21 cellular contexts compared by ENCODE assay signal in genomic region chr12:13597837-13598236, GRCh38.
DNase-seq lines count a peak whose midpoint lies in the region; ATAC-seq lines count a peak whose summit lies in the region.
"Had no signal": no experiment of that assay in that cellular context is flagged by ENCODE, and none has a peak within 500 bp of the region (broad histone marks: within the 10 kb centered on the region; RNA-seq: fewer than 3 reads in every experiment).

No MANE protein-coding gene starts in this region.

- H3K4ac ChIP-seq in mesendoderm (ENCODE audit: low read depth, low read length), result no peak overlapping the region

- DNase-seq in stimulated activated naive CD8-positive, alpha-beta T cell treated with anti-CD3 and anti-CD28 coated beads, Interleukin-15, Interleukin-2, amounts not matched to agents 100 U/mL and 50 U/mL, for 24 hours, result no peak
- no peak for DNase-seq in stimulated activated naive CD8-positive, alpha-beta T cell treated with anti-CD3 and anti-CD28 coated beads, Interleukin-15, amount 100 ng/mL, for 72 hours
- no peak for DNase-seq in mesendoderm
- DNase-seq in stimulated activated effector memory CD8-positive, alpha-beta T cell treated with anti-CD3 and anti-CD28 coated beads, Interleukin-12 subunit alpha, Interleukin-12 subunit beta, amount 100 ng/mL, for 72 hours (ENCODE audit: low spot score in 2 of 2), result no peak
- DNase-seq in NCI-H1436 (lab: John Stamatoyannopoulos, UW), result no peak
- DNase-seq: 8988T; ACHN; AML-193; BE2C; CD4-positive, alpha-beta T cell; CD8-positive, alpha-beta memory T cell; DMS 273 treated with DMSO at 0.1 percent for 48 hours; EL; GDM1 had no signal

- peaks cover 2% of the 10 kb centered on the region for H3K4me1 ChIP-seq in mesendoderm (ENCODE audit: control insufficient read depth, low read depth, low read length)
- H3K4me1 ChIP-seq: A549; BE2C; BLaER1 treated with 17β-estradiol and CSF1 and Interleukin-3, amounts not matched to agents 10 nM and 100 nM; HAP-1 had no signal

- no peak overlapping the region for H4K8ac ChIP-seq in mesendoderm (ENCODE audit: low read depth, low read length)

- no peak overlapping the region for H2BK15ac ChIP-seq in mesendoderm (replicated peaks; ENCODE audit: low read depth)

- H3K18ac ChIP-seq in mesendoderm (ENCODE audit: low read length), result no peak overlapping the region

- peak overlapping the region; percentile 13 for H2AK5ac ChIP-seq in mesendoderm (ENCODE audit: low read length)

- H3K36me3 Mint-ChIP-seq in stimulated activated effector memory CD8-positive, alpha-beta T cell treated with anti-CD3 and anti-CD28 coated beads, Interleukin-12 subunit alpha, Interleukin-12 subunit beta, amount 100 ng/mL, for 72 hours, result no peaks in the 10 kb centered on the region
- H3K36me3 Mint-ChIP-seq: CD14-positive monocyte; CD8-positive, alpha-beta memory T cell had no signal

- no peaks in the 10 kb centered on the region for H3K79me1 ChIP-seq in mesendoderm (ENCODE audit: low read length)

- no peak overlapping the region for H2BK5ac ChIP-seq in mesendoderm (ENCODE audit: low read length)

- peak; percentile 19 for ATAC-seq in stimulated activated naive CD8-positive, alpha-beta T cell treated with anti-CD3 and anti-CD28 coated beads, Interleukin-15, Interleukin-2, amounts not matched to agents 100 U/mL and 50 U/mL, for 24 hours
- no peak for ATAC-seq in stimulated activated naive CD8-positive, alpha-beta T cell treated with anti-CD3 and anti-CD28 coated beads, Interleukin-15, amount 100 ng/mL, for 72 hours
- ATAC-seq in stimulated activated effector memory CD8-positive, alpha-beta T cell treated with anti-CD3 and anti-CD28 coated beads, Interleukin-12 subunit alpha, Interleukin-12 subunit beta, amount 100 ng/mL, for 72 hours, result peak; percentile 14
- ATAC-seq in GM19463 (IDR thresholded peaks at IDR 0.05; ENCODE audit: unreplicated experiment), result no peak
- ATAC-seq: A549, GM12878, GM23338 had no signal

- no peak overlapping the region for H3K4me3 ChIP-seq in mesendoderm (ENCODE audit: low read length)
- H3K4me3 ChIP-seq: A549; BLaER1 treated with 17β-estradiol and CSF1 and Interleukin-3, amounts not matched to agents 10 nM and 100 nM; GM12878; GM23338; HAP-1 had no signal

- no peak overlapping the region for H2BK120ac ChIP-seq in mesendoderm (ENCODE audit: low read depth, low read length)

- no peaks in the 10 kb centered on the region for H3K27me3 Mint-ChIP-seq in stimulated activated naive CD8-positive, alpha-beta T cell treated with anti-CD3 and anti-CD28 coated beads, Interleukin-15, amount 100 ng/mL, for 72 hours

- H3K27ac Mint-ChIP-seq in stimulated activated naive CD8-positive, alpha-beta T cell treated with anti-CD3 and anti-CD28 coated beads, Interleukin-15, amount 100 ng/mL, for 72 hours, result no peak overlapping the region
- no peak overlapping the region for H3K27ac Mint-ChIP-seq in stimulated activated effector memory CD8-positive, alpha-beta T cell treated with anti-CD3 and anti-CD28 coated beads, Interleukin-12 subunit alpha, Interleukin-12 subunit beta, amount 100 ng/mL, for 72 hours
- H3K27ac Mint-ChIP-seq: CD14-positive monocyte; CD4-positive, alpha-beta T cell; CD8-positive, alpha-beta memory T cell; GM23338 had no signal

- no peak overlapping the region for H3K4me2 ChIP-seq in mesendoderm (ENCODE audit: low read length)
- H3K4me2 ChIP-seq: A549; BLaER1 treated with 17β-estradiol and CSF1 and Interleukin-3, amounts not matched to agents 10 nM and 100 nM had no signal

- H3K9me3 Mint-ChIP-seq in stimulated activated naive CD8-positive, alpha-beta T cell treated with anti-CD3 and anti-CD28 coated beads, Interleukin-15, amount 100 ng/mL, for 72 hours, result peaks cover 0 to 9% of the 10 kb centered on the region in 2 donors
- no peaks in the 10 kb centered on the region for H3K9me3 Mint-ChIP-seq in stimulated activated effector memory CD8-positive, alpha-beta T cell treated with anti-CD3 and anti-CD28 coated beads, Interleukin-12 subunit alpha, Interleukin-12 subunit beta, amount 100 ng/mL, for 72 hours

- no peak overlapping the region for H3K9ac ChIP-seq in mesendoderm (ENCODE audit: low read length)
- H3K9ac ChIP-seq: BLaER1 treated with 17β-estradiol and CSF1 and Interleukin-3, amounts not matched to agents 10 nM and 100 nM had no signal

- no peaks in the 10 kb centered on the region for H3K36me3 ChIP-seq in mesendoderm (ENCODE audit: control insufficient read depth, insufficient read depth, low read length)
- H3K36me3 ChIP-seq: BE2C; BLaER1 treated with 17β-estradiol and CSF1 and Interleukin-3, amounts not matched to agents 10 nM and 100 nM; HAP-1 had no signal

- no peak overlapping the region for H3K4me3 Mint-ChIP-seq in stimulated activated naive CD8-positive, alpha-beta T cell treated with anti-CD3 and anti-CD28 coated beads, Interleukin-15, amount 100 ng/mL, for 72 hours
- H3K4me3 Mint-ChIP-seq in stimulated activated effector memory CD8-positive, alpha-beta T cell treated with anti-CD3 and anti-CD28 coated beads, Interleukin-12 subunit alpha, Interleukin-12 subunit beta, amount 100 ng/mL, for 72 hours, result no peak overlapping the region
- H3K4me3 Mint-ChIP-seq: CD14-positive monocyte; CD4-positive, alpha-beta T cell; CD8-positive, alpha-beta memory T cell; GM23338 had no signal

- H3K56ac ChIP-seq in mesendoderm (ENCODE audit: low read length), result no peak overlapping the region

- H3K23ac ChIP-seq in mesendoderm (ENCODE audit: low read length), result no peak overlapping the region

- no peaks in the 10 kb centered on the region for H3K4me1 Mint-ChIP-seq in stimulated activated naive CD8-positive, alpha-beta T cell treated with anti-CD3 and anti-CD28 coated beads, Interleukin-15, amount 100 ng/mL, for 72 hours
- H3K4me1 Mint-ChIP-seq in stimulated activated effector memory CD8-positive, alpha-beta T cell treated with anti-CD3 and anti-CD28 coated beads, Interleukin-12 subunit alpha, Interleukin-12 subunit beta, amount 100 ng/mL, for 72 hours, result no peaks in the 10 kb centered on the region
- H3K4me1 Mint-ChIP-seq: CD14-positive monocyte; CD8-positive, alpha-beta memory T cell had no signal

- WGBS in mesendoderm (ENCODE audit: extremely low coverage, insufficient coverage, low lambda C conversion rate), result no CpG with 5 or more reads among the region's 2 CpGs

- no peak overlapping the region for H4K5ac ChIP-seq in mesendoderm (ENCODE audit: low read length)

- H3K27ac ChIP-seq in mesendoderm (ENCODE audit: low read depth, low read length), result no peak overlapping the region
- H3K27ac ChIP-seq: A549; BLaER1 treated with 17β-estradiol and CSF1 and Interleukin-3, amounts not matched to agents 10 nM and 100 nM had no signal

- H3K27me3 ChIP-seq in mesendoderm (ENCODE audit: insufficient read depth, low read length, poor library complexity), result no peaks in the 10 kb centered on the region
- H3K27me3 ChIP-seq: BE2C; BLaER1 treated with 17β-estradiol and CSF1 and Interleukin-3, amounts not matched to agents 10 nM and 100 nM had no signal

- no peaks in the 10 kb centered on the region for H3K79me2 ChIP-seq in mesendoderm (ENCODE audit: control insufficient read depth, insufficient read depth, low read length)

Comparison
In these comparisons a context has a peak if more than half of its experiments do, and no peak if none do; other contexts are left out.
1. ATAC-seq: peak in stimulated activated naive CD8-positive, alpha-beta T cell treated with anti-CD3 and anti-CD28 coated beads, Interleukin-15, Interleukin-2, amounts not matched to agents 100 U/mL and 50 U/mL, for 24 hours (single experiment) and stimulated activated effector memory CD8-positive, alpha-beta T cell treated with anti-CD3 and anti-CD28 coated beads, Interleukin-12 subunit alpha, Interleukin-12 subunit beta, amount 100 ng/mL, for 72 hours (single experiment); none in stimulated activated naive CD8-positive, alpha-beta T cell treated with anti-CD3 and anti-CD28 coated beads, Interleukin-15, amount 100 ng/mL, for 72 hours (single experiment) and GM19463 (single experiment).